1 cellular context compared by ENCODE assay signal in genomic region chr11:118606844-118607228, GRCh38.
TF ChIP-seq lines count a peak whose summit lies in the region.

No MANE protein-coding gene starts in this region.

TF ChIP-seq in HepG2, 621 proteins besides CTCF, POLR2A, EP300 and RAD21:
- no peak for TF ChIP-seq ZNF547 (CRISPR knock-in tag; IDR thresholded peaks at IDR 0.05)
- TF ChIP-seq ZBTB1 (CRISPR knock-in tag; IDR thresholded peaks at IDR 0.05; ENCODE audit: borderline replicate concordance) = no peak
- no peak for TF ChIP-seq MAFF (IDR thresholded peaks at IDR 0.05; ENCODE audit: low read depth, low read length)
- no peak for TF ChIP-seq AGO2 (optimal IDR thresholded peaks at IDR 0.05; ENCODE audit: low read depth, low read length)
- no peak for TF ChIP-seq JUND (CRISPR knock-in tag; IDR thresholded peaks at IDR 0.05)
- no peak for TF ChIP-seq ZNF777 (CRISPR knock-in tag; IDR thresholded peaks at IDR 0.05)
- no peak for TF ChIP-seq ZNF546 (CRISPR knock-in tag; conservative IDR thresholded peaks at IDR 0.05)
- TF ChIP-seq, protein P1, sequence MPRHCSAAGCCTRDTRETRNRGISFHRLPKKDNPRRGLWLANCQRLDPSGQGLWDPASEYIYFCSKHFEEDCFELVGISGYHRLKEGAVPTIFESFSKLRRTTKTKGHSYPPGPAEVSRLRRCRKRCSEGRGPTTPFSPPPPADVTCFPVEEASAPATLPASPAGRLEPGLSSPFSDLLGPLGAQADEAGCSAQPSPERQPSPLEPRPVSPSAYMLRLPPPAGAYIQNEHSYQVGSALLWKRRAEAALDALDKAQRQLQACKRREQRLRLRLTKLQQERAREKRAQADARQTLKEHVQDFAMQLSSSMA (CRISPR knock-in tag; IDR thresholded peaks at IDR 0.05) = no peak
- TF ChIP-seq MTF2 (CRISPR knock-in tag; IDR thresholded peaks at IDR 0.05; ENCODE audit: borderline replicate concordance) = no peak
- no peak for TF ChIP-seq SNAI1 (CRISPR knock-in tag; IDR thresholded peaks at IDR 0.05; ENCODE audit: borderline replicate concordance)
- TF ChIP-seq, protein P2, sequence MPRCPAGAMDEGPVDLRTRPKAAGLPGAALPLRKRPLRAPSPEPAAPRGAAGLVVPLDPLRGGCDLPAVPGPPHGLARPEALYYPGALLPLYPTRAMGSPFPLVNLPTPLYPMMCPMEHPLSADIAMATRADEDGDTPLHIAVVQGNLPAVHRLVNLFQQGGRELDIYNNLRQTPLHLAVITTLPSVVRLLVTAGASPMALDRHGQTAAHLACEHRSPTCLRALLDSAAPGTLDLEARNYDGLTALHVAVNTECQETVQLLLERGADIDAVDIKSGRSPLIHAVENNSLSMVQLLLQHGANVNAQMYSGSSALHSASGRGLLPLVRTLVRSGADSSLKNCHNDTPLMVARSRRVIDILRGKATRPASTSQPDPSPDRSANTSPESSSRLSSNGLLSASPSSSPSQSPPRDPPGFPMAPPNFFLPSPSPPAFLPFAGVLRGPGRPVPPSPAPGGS (CRISPR knock-in tag; IDR thresholded peaks at IDR 0.05) = no peak
- no peak for TF ChIP-seq ZNF335 (CRISPR knock-in tag; IDR thresholded peaks at IDR 0.05)
- no peak for TF ChIP-seq EED (CRISPR knock-in tag; IDR thresholded peaks at IDR 0.05)
- no peak for TF ChIP-seq FOXO1 (CRISPR knock-in tag; IDR thresholded peaks at IDR 0.05)
- TF ChIP-seq ZFP36 (IDR thresholded peaks at IDR 0.05; ENCODE audit: borderline replicate concordance, low read depth, low read length, partially characterized antibody) = no peak
- no peak for TF ChIP-seq HNF4G (IDR thresholded peaks at IDR 0.05; ENCODE audit: borderline replicate concordance, low read depth, low read length)
- TF ChIP-seq HNF4G (CRISPR knock-in tag; IDR thresholded peaks at IDR 0.05; ENCODE audit: borderline replicate concordance, low read depth) = no peak
TF ChIP-seq in HepG2: peak in this region for 0.
